1 cellular context compared by ENCODE assay signal in the genomic region with DNA sequence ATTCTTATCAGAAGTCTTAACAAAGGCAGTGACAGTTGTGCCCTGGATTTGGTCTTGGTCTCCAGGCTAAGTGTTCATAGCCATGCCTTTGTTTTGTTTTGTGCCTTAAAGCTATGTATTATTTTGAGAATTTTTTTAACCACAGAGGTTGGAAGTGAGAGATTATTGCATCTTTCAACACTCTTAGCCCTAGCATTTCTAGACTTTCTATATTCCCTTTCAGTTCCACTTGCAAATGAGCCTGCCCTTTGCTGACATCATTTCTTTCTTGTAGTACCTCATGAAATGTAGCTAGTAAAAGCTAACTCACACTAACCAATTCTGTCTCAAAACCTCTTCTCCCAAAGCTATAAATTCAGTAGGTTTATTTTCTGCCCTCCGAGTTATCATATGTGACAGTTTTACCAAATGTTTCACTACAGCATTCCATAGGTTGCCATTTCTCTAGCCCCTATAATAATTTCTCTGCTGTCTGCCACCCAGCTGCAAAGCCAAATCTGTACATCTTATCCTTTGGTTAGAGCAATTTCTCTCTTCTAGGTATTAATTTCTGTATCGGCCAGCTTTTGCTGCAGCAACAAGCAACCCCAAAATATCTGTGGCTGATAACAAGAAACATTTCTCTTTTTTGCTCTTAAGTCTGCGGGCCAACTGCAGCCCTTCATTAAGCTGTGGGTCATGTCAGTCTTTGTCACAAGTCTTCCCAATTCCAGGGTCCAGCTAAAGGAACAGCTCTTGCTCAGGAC.
TF ChIP-seq lines count a peak whose summit lies in the region.

No MANE protein-coding gene starts in this region.

TF ChIP-seq in GM12878, 131 proteins besides CTCF, POLR2A, EP300 and RAD21:
- TF ChIP-seq EED (IDR thresholded peaks at IDR 0.05; ENCODE audit: low read depth) (0 out of 2 replicates have a peak, but pooled peaks have one; percentile 19), IKZF1 (conservative IDR thresholded peaks at IDR 0.05) (peak; percentile 48; the same call in 1 of the 2 replicates), CREB1 (IDR thresholded peaks at IDR 0.05; ENCODE audit: low read depth) (0 out of 2 replicates have a peak, but pooled peaks have one; percentile 33), IKZF2 (IDR thresholded peaks at IDR 0.05) (peak; percentile 73), RCOR1 (conservative IDR thresholded peaks at IDR 0.05; ENCODE audit: low read depth, low read length) (no peak), RELA (IDR thresholded peaks at IDR 0.05; ENCODE audit: borderline replicate concordance, partially characterized antibody) (no peak), JUNB (IDR thresholded peaks at IDR 0.05) (0 out of 2 replicates have a peak, but pooled peaks have one; percentile 20), ETV6 (conservative IDR thresholded peaks at IDR 0.05 in 1 of 2, IDR thresholded peaks at IDR 0.05 in 1 of 2; ENCODE audit: borderline replicate concordance in 1 of 2, low read depth in 1 of 2) (peak in 1 of 2 experiments; percentile 74; a peak in 1 of 4 replicates), JUND (IDR thresholded peaks at IDR 0.05; ENCODE audit: low read depth, low read length) (0 out of 2 replicates have a peak, but pooled peaks have one; percentile 11), RBBP5 (conservative IDR thresholded peaks at IDR 0.05) (no peak), HDAC2 (IDR thresholded peaks at IDR 0.05) (no peak), STAT3 (IDR thresholded peaks at IDR 0.05; ENCODE audit: low read depth, low read length) (peak; percentile 56; the same call in 1 of the 2 replicates), ZNF384 (IDR thresholded peaks at IDR 0.05; ENCODE audit: borderline replicate concordance, low read depth, low read length) (peak; percentile 10; the same call in 1 of the 2 replicates), POU2F2 (IDR thresholded peaks at IDR 0.05; ENCODE audit: borderline replicate concordance, low read depth, low read length) (0 out of 3 replicates have a peak, but pooled peaks have one; percentile 15), RUNX3 (IDR thresholded peaks at IDR 0.05; ENCODE audit: low read length) (peak; percentile 62), SPI1 (IDR thresholded peaks at IDR 0.05; ENCODE audit: borderline replicate concordance, insufficient read depth, low read depth, low read length) (0 out of 2 replicates have a peak, but pooled peaks have one; percentile 14), ATF7 (IDR thresholded peaks at IDR 0.05; ENCODE audit: low read depth) (peak; percentile 77), MTA2 (IDR thresholded peaks at IDR 0.05; ENCODE audit: low read depth) (peak; percentile 39; the same call in 1 of the 2 replicates), CHD2 (IDR thresholded peaks at IDR 0.05; ENCODE audit: borderline replicate concordance, low read depth, low read length) (no peak), ZNF217 (IDR thresholded peaks at IDR 0.05) (no peak), NR2C2 (IDR thresholded peaks at IDR 0.05; ENCODE audit: borderline replicate concordance, control insufficient read depth, insufficient read length, low read depth) (no peak), NFIC (IDR thresholded peaks at IDR 0.05; ENCODE audit: low read depth, low read length) (no peak)
- TF ChIP-seq, protein P1, sequence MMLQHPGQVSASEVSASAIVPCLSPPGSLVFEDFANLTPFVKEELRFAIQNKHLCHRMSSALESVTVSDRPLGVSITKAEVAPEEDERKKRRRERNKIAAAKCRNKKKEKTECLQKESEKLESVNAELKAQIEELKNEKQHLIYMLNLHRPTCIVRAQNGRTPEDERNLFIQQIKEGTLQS (IDR thresholded peaks at IDR 0.05; ENCODE audit: borderline replicate concordance, extremely low read depth, low read depth, low read length) = no peak
- TF ChIP-seq, protein P2, sequence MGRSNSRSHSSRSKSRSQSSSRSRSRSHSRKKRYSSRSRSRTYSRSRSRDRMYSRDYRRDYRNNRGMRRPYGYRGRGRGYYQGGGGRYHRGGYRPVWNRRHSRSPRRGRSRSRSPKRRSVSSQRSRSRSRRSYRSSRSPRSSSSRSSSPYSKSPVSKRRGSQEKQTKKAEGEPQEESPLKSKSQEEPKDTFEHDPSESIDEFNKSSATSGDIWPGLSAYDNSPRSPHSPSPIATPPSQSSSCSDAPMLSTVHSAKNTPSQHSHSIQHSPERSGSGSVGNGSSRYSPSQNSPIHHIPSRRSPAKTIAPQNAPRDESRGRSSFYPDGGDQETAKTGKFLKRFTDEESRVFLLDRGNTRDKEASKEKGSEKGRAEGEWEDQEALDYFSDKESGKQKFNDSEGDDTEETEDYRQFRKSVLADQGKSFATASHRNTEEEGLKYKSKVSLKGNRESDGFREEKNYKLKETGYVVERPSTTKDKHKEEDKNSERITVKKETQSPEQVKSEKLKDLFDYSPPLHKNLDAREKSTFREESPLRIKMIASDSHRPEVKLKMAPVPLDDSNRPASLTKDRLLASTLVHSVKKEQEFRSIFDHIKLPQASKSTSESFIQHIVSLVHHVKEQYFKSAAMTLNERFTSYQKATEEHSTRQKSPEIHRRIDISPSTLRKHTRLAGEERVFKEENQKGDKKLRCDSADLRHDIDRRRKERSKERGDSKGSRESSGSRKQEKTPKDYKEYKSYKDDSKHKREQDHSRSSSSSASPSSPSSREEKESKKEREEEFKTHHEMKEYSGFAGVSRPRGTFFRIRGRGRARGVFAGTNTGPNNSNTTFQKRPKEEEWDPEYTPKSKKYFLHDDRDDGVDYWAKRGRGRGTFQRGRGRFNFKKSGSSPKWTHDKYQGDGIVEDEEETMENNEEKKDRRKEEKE (IDR thresholded peaks at IDR 0.05) = no peak
- TF ChIP-seq, protein P3, sequence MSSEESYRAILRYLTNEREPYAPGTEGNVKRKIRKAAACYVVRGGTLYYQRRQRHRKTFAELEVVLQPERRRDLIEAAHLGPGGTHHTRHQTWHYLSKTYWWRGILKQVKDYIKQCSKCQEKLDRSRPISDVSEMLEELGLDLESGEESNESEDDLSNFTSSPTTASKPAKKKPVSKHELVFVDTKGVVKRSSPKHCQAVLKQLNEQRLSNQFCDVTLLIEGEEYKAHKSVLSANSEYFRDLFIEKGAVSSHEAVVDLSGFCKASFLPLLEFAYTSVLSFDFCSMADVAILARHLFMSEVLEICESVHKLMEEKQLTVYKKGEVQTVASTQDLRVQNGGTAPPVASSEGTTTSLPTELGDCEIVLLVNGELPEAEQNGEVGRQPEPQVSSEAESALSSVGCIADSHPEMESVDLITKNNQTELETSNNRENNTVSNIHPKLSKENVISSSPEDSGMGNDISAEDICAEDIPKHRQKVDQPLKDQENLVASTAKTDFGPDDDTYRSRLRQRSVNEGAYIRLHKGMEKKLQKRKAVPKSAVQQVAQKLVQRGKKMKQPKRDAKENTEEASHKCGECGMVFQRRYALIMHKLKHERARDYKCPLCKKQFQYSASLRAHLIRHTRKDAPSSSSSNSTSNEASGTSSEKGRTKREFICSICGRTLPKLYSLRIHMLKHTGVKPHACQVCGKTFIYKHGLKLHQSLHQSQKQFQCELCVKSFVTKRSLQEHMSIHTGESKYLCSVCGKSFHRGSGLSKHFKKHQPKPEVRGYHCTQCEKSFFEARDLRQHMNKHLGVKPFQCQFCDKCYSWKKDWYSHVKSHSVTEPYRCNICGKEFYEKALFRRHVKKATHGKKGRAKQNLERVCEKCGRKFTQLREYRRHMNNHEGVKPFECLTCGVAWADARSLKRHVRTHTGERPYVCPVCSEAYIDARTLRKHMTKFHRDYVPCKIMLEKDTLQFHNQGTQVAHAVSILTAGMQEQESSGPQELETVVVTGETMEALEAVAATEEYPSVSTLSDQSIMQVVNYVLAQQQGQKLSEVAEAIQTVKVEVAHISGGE (CRISPR knock-in tag; IDR thresholded peaks at IDR 0.05) = no peak
